1 cellular context compared by ENCODE assay signal in the genomic region with DNA sequence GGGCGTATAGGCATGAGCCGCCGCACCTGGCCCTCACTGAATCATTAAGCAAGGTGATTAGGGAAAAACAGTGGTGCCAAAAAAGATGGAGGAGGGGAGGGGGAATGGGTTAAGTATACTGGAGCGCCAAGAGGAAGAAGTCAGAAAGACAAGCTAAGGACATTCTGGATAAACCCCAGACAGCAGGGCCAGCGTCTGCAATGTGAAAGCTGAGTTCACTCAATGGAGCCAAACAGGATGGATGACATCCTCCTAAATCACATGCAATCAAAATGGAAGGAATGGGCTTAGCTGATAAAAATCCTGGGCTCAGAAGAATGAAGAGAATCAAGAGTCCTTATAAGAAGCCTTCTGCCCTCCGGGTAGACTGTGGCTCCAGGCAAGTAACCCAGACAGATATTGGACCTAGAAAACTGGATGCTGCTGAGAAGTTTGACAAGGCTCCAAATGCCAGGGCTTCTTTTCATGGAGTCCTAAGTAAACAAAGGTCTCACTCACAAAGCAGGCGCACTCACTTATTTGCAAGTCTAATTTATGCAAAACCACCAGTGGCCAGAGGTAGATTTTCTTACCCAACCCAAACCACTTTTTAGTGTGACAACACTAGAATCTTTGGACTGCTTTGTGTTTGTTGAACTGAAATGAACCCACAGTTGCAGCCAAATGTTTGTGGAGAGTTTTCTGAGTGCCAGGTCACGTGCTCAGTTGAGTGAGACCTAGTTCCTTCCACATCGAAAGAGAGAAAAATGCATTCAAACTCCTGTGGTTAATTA.
TF ChIP-seq lines count a peak whose summit lies in the region.

No MANE protein-coding gene starts in this region.

TF ChIP-seq in GM23338, 12 proteins besides CTCF, POLR2A, EP300 and RAD21 (continued from another document):
- TF ChIP-seq ZNF462 (CRISPR knock-in tag; IDR thresholded peaks at IDR 0.05) (no peak), STAT1 (IDR thresholded peaks at IDR 0.05; ENCODE audit: unreplicated experiment) (no peak), JUNB (IDR thresholded peaks at IDR 0.05; ENCODE audit: unreplicated experiment) (no peak), NANOG (IDR thresholded peaks at IDR 0.05; ENCODE audit: borderline replicate concordance) (no peak), CREB1 (CRISPR knock-in tag; IDR thresholded peaks at IDR 0.05; ENCODE audit: low read depth) (no peak), EZH2phosphoT487 (IDR thresholded peaks at IDR 0.05; ENCODE audit: unreplicated experiment) (no peak), ZNF114 (CRISPR knock-in tag; IDR thresholded peaks at IDR 0.05) (no peak), POLR2AphosphoS5 (IDR thresholded peaks at IDR 0.05; ENCODE audit: low read depth) (no peak)
- TF ChIP-seq, protein P1, sequence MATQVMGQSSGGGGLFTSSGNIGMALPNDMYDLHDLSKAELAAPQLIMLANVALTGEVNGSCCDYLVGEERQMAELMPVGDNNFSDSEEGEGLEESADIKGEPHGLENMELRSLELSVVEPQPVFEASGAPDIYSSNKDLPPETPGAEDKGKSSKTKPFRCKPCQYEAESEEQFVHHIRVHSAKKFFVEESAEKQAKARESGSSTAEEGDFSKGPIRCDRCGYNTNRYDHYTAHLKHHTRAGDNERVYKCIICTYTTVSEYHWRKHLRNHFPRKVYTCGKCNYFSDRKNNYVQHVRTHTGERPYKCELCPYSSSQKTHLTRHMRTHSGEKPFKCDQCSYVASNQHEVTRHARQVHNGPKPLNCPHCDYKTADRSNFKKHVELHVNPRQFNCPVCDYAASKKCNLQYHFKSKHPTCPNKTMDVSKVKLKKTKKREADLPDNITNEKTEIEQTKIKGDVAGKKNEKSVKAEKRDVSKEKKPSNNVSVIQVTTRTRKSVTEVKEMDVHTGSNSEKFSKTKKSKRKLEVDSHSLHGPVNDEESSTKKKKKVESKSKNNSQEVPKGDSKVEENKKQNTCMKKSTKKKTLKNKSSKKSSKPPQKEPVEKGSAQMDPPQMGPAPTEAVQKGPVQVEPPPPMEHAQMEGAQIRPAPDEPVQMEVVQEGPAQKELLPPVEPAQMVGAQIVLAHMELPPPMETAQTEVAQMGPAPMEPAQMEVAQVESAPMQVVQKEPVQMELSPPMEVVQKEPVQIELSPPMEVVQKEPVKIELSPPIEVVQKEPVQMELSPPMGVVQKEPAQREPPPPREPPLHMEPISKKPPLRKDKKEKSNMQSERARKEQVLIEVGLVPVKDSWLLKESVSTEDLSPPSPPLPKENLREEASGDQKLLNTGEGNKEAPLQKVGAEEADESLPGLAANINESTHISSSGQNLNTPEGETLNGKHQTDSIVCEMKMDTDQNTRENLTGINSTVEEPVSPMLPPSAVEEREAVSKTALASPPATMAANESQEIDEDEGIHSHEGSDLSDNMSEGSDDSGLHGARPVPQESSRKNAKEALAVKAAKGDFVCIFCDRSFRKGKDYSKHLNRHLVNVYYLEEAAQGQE (IDR thresholded peaks at IDR 0.05; ENCODE audit: unreplicated experiment), result no peak
- TF ChIP-seq, protein P2, sequence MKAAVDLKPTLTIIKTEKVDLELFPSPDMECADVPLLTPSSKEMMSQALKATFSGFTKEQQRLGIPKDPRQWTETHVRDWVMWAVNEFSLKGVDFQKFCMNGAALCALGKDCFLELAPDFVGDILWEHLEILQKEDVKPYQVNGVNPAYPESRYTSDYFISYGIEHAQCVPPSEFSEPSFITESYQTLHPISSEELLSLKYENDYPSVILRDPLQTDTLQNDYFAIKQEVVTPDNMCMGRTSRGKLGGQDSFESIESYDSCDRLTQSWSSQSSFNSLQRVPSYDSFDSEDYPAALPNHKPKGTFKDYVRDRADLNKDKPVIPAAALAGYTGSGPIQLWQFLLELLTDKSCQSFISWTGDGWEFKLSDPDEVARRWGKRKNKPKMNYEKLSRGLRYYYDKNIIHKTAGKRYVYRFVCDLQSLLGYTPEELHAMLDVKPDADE (IDR thresholded peaks at IDR 0.05), result no peak
